ENCODE assay signal across 8 cellular contexts in genomic region chr14:34843011-34843554, GRCh38. TPM values are rescaled to one million over a fixed set of nuclear protein-coding genes. Genes with fewer than 3 reads are reported as not detected.
DNase-seq lines count a peak whose midpoint lies in the region; ATAC-seq and TF ChIP-seq lines count a peak whose summit lies in the region.

No MANE protein-coding gene starts in this region.

- peaks cover 5% of the 10 kb centered on the region for H3K4me1 Mint-ChIP-seq in GM23338

- no peak overlapping the region for H2AFZ ChIP-seq in GM23338

- H3K27me3 Mint-ChIP-seq in GM23338 (ENCODE audit: insufficient read depth, low read depth, poor library complexity), result no peaks in the 10 kb centered on the region

- in situ Hi-C loops in gastrocnemius medialis (cut with MboI; ENCODE audit: low sequenced_read_pairs in 4 of 4), result no loop called here

- H3K27me3 ChIP-seq in GM23338 (ENCODE audit: insufficient read depth) (no peaks in the 10 kb centered on the region), esophagus squamous epithelium (no peaks in the 10 kb centered on the region), gastrocnemius medialis (no peaks in the 10 kb centered on the region)

- H3K4me1 ChIP-seq in GM23338 (ENCODE audit: insufficient read depth), result peaks cover 2% of the 10 kb centered on the region; the same call in 1 of the 2 replicates
- peaks cover 4 to 27% (median 16%) of the 10 kb centered on the region in 3 donors for H3K4me1 ChIP-seq in esophagus squamous epithelium
- H3K4me1 ChIP-seq in gastrocnemius medialis, result peaks cover 4 to 8% of the 10 kb centered on the region in 2 donors

- H3K4me3 ChIP-seq in GM23338 (no peak overlapping the region), esophagus squamous epithelium (no peak overlapping the region), gastrocnemius medialis (no peak overlapping the region)

- peak overlapping the region; percentile 67 for H3K27ac Mint-ChIP-seq in GM23338

- TF ChIP-seq POLR2A in esophagus squamous epithelium (IDR thresholded peaks at IDR 0.05) (no peak), gastrocnemius medialis (IDR thresholded peaks at IDR 0.05) (no peak)

- no peaks in the 10 kb centered on the region for H3K9me3 ChIP-seq in esophagus squamous epithelium
- no peaks in the 10 kb centered on the region for H3K9me3 ChIP-seq in gastrocnemius medialis

- H3K9me2 ChIP-seq in GM23338 (ENCODE audit: insufficient read depth), result no peaks in the 10 kb centered on the region

- H3K4me2 ChIP-seq in GM23338, result no peak overlapping the region

- TF ChIP-seq CTCF in GM23338 (conservative IDR thresholded peaks at IDR 0.05; ENCODE audit: low read depth in 2 of 2) (no peak), esophagus squamous epithelium (IDR thresholded peaks at IDR 0.05) (no peak), gastrocnemius medialis (IDR thresholded peaks at IDR 0.05 in 4 of 5, conservative IDR thresholded peaks at IDR 0.05 in 1 of 5) (no peak)

- intact Hi-C loops in esophagus squamous epithelium (cut with DNase I), result no loop called here
- intact Hi-C loops in gastrocnemius medialis (cut with DNase I; ENCODE audit: low total_unique reads), result no loop called here

- no peaks in the 10 kb centered on the region; the same call in 1 of the 2 replicates for H3K79me2 ChIP-seq in GM23338 (replicated peaks; ENCODE audit: insufficient read depth)

- H3K36me3 ChIP-seq in GM23338 (ENCODE audit: insufficient read depth), result no peaks in the 10 kb centered on the region
- peaks cover 0 to 21% (median 0%) of the 10 kb centered on the region in 3 donors for H3K36me3 ChIP-seq in esophagus squamous epithelium
- no peaks in the 10 kb centered on the region for H3K36me3 ChIP-seq in gastrocnemius medialis

- ATAC-seq in GM23338 (no peak), gastrocnemius medialis (peak; percentile 36 to 47), GM18858 (IDR thresholded peaks at IDR 0.05; ENCODE audit: unreplicated experiment) (no peak)

- DNase-seq in AG20443 (ENCODE audit: low spot score) (peak; percentile 63), GM23338 (ENCODE audit: low spot score) (no peak), SW 1271 (lab: John Stamatoyannopoulos, UW) (peak; percentile 16 to 60), esophagus squamous epithelium (lab: John Stamatoyannopoulos, UW) (no peak), gastrocnemius medialis (no peak), cerebellar cortex (ENCODE audit: low spot score) (no peak), NCI-H2227 treated with DMSO at 0.1 percent for 48 hours (lab: John Stamatoyannopoulos, UW) (no peak)

- peak overlapping the region; percentile 78; the same call in 1 of the 2 replicates for H3K27ac ChIP-seq in GM23338 (ENCODE audit: low read depth)
- peak overlapping the region; percentile 37 to 80 (median 51) for H3K27ac ChIP-seq in esophagus squamous epithelium
- H3K27ac ChIP-seq in gastrocnemius medialis, result peak overlapping the region in 1 of 4 donors; percentile 45

- H3K9me3 Mint-ChIP-seq in GM23338, result no peaks in the 10 kb centered on the region

- no peak overlapping the region for H3K4me3 Mint-ChIP-seq in GM23338

- WGBS in esophagus squamous epithelium, 2 donors, result 13 to 24% methylated on average over 3 of the region's 3 CpGs

- no peaks in the 10 kb centered on the region for H3F3A ChIP-seq in GM23338 (replicated peaks; ENCODE audit: low read depth)

- H4K20me1 ChIP-seq in GM23338 (replicated peaks; ENCODE audit: insufficient read depth), result no peaks in the 10 kb centered on the region

- H3K36me3 Mint-ChIP-seq in GM23338 (ENCODE audit: low read depth), result peaks cover 3% of the 10 kb centered on the region; the same call in 2 of the 3 replicates

TF ChIP-seq in GM23338, 12 proteins besides CTCF, POLR2A, EP300 and RAD21:
- TF ChIP-seq ZNF331 (CRISPR knock-in tag; IDR thresholded peaks at IDR 0.05; ENCODE audit: low read depth), result no peak
- no peak for TF ChIP-seq CREB1 (CRISPR knock-in tag; IDR thresholded peaks at IDR 0.05; ENCODE audit: low read depth)
- TF ChIP-seq, protein P1, sequence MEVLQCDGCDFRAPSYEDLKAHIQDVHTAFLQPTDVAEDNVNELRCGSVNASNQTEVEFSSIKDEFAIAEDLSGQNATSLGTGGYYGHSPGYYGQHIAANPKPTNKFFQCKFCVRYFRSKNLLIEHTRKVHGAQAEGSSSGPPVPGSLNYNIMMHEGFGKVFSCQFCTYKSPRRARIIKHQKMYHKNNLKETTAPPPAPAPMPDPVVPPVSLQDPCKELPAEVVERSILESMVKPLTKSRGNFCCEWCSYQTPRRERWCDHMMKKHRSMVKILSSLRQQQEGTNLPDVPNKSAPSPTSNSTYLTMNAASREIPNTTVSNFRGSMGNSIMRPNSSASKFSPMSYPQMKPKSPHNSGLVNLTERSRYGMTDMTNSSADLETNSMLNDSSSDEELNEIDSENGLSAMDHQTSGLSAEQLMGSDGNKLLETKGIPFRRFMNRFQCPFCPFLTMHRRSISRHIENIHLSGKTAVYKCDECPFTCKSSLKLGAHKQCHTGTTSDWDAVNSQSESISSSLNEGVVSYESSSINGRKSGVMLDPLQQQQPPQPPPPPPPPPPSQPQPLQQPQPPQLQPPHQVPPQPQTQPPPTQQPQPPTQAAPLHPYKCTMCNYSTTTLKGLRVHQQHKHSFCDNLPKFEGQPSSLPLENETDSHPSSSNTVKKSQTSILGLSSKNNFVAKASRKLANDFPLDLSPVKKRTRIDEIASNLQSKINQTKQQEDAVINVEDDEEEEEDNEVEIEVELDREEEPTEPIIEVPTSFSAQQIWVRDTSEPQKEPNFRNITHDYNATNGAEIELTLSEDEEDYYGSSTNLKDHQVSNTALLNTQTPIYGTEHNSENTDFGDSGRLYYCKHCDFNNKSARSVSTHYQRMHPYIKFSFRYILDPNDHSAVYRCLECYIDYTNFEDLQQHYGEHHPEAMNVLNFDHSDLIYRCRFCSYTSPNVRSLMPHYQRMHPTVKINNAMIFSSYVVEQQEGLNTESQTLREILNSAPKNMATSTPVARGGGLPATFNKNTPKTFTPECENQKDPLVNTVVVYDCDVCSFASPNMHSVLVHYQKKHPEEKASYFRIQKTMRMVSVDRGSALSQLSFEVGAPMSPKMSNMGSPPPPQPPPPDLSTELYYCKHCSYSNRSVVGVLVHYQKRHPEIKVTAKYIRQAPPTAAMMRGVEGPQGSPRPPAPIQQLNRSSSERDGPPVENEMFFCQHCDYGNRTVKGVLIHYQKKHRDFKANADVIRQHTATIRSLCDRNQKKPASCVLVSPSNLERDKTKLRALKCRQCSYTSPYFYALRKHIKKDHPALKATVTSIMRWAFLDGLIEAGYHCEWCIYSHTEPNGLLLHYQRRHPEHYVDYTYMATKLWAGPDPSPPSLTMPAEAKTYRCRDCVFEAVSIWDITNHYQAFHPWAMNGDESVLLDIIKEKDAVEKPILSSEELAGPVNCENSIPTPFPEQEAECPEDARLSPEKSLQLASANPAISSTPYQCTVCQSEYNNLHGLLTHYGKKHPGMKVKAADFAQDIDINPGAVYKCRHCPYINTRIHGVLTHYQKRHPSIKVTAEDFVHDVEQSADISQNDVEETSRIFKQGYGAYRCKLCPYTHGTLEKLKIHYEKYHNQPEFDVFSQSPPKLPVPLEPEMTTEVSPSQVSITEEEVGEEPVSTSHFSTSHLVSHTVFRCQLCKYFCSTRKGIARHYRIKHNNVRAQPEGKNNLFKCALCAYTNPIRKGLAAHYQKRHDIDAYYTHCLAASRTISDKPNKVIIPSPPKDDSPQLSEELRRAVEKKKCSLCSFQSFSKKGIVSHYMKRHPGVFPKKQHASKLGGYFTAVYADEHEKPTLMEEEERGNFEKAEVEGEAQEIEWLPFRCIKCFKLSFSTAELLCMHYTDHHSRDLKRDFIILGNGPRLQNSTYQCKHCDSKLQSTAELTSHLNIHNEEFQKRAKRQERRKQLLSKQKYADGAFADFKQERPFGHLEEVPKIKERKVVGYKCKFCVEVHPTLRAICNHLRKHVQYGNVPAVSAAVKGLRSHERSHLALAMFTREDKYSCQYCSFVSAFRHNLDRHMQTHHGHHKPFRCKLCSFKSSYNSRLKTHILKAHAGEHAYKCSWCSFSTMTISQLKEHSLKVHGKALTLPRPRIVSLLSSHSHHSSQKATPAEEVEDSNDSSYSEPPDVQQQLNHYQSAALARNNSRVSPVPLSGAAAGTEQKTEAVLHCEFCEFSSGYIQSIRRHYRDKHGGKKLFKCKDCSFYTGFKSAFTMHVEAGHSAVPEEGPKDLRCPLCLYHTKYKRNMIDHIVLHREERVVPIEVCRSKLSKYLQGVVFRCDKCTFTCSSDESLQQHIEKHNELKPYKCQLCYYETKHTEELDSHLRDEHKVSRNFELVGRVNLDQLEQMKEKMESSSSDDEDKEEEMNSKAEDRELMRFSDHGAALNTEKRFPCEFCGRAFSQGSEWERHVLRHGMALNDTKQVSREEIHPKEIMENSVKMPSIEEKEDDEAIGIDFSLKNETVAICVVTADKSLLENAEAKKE (CRISPR knock-in tag; IDR thresholded peaks at IDR 0.05), result no peak
- TF ChIP-seq, protein P2, sequence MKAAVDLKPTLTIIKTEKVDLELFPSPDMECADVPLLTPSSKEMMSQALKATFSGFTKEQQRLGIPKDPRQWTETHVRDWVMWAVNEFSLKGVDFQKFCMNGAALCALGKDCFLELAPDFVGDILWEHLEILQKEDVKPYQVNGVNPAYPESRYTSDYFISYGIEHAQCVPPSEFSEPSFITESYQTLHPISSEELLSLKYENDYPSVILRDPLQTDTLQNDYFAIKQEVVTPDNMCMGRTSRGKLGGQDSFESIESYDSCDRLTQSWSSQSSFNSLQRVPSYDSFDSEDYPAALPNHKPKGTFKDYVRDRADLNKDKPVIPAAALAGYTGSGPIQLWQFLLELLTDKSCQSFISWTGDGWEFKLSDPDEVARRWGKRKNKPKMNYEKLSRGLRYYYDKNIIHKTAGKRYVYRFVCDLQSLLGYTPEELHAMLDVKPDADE (IDR thresholded peaks at IDR 0.05), result no peak
- TF ChIP-seq POLR2AphosphoS5 (IDR thresholded peaks at IDR 0.05; ENCODE audit: low read depth), result no peak
- TF ChIP-seq NANOG (IDR thresholded peaks at IDR 0.05; ENCODE audit: borderline replicate concordance), result no peak
- TF ChIP-seq ZNF114 (CRISPR knock-in tag; IDR thresholded peaks at IDR 0.05), result no peak

RNA-seq across cellular contexts. Expression of gene BAZ1A, which starts 32.1 kb away (rescaled TPM):
- total RNA-seq in GM23338 (2014; rRNA removed; shearing (Covaris generic)), result 21.8 and 24.2 TPM in 2 replicates
- polyA plus RNA-seq in GM23338 (2016; fragmentation: Nextera tagmentation; extraction: Ambion mirVana), result 24.1 and 26.8 TPM in 2 replicates
- total RNA-seq in esophagus squamous epithelium, result 10 to 100 TPM; 19.1 to 57.5 (median 53.8) TPM
- total RNA-seq in gastrocnemius medialis, result 10 to 100 TPM; 11.6 to 18.5 (median 14.7) TPM

Comparison
In these comparisons a context has a peak if more than half of its experiments do, and no peak if none do; other contexts are left out.
1. DNase-seq: peak in AG20443 (single experiment) and SW 1271 (2 of 2); none in GM23338 (single experiment), esophagus squamous epithelium (single experiment), gastrocnemius medialis (0 of 2), cerebellar cortex (single experiment) and NCI-H2227 treated with DMSO at 0.1 percent for 48 hours (single experiment).
2. ATAC-seq: peak in gastrocnemius medialis (2 of 2); none in GM23338 (single experiment) and GM18858 (single experiment).